ENCODE assay signal across 18 cellular contexts in genomic region chr18:2237706-2238105, GRCh38.
"Had no signal": no experiment of that assay in that cellular context is flagged by ENCODE, and none has a peak within 500 bp of the region (broad histone marks: within the 10 kb centered on the region; RNA-seq: fewer than 3 reads in every experiment).

No MANE protein-coding gene starts in this region.

- H3K4me3 ChIP-seq: dorsolateral prefrontal cortex, gastrocnemius medialis, heart right ventricle, prostate gland, right lobe of liver, spleen, stomach, thoracic aorta, upper lobe of right lung had no signal

- H3K36me3 Mint-ChIP-seq: activated naive CD4-positive, alpha-beta T cell treated with anti-CD3 and anti-CD28 coated beads, Interleukin-2, amount 10 ng/mL, durations not matched to agents 7 days and 5 days; natural killer cell treated with Interleukin-12 subunit alpha and Interleukin-12 subunit beta and Interleukin-15 and Interleukin-18, amount 100 ng/mL, for 72 hours; T-cell had no signal

- DNase-seq: activated CD4-positive, alpha-beta T cell treated with anti-CD3 and anti-CD28 coated beads, Interleukin-2, amount 50 U/mL, for 48 hours; activated CD4-positive, CD25-positive, alpha-beta regulatory T cell treated with anti-CD3 and anti-CD28 coated beads, Interleukin-2, amount 50 U/mL, for 72 hours; activated naive CD4-positive, alpha-beta T cell treated with anti-CD3 and anti-CD28 coated beads, Interleukin-2, amount 10 ng/mL, durations not matched to agents 7 days and 5 days; dorsolateral prefrontal cortex; endodermal cell; gastrocnemius medialis; heart right ventricle; right lobe of liver; spleen; stomach; T-cell; T-helper 9 cell; upper lobe of right lung had no signal

- ATAC-seq: gastrocnemius medialis; heart right ventricle; left lobe of liver; natural killer cell treated with Interleukin-12 subunit alpha and Interleukin-12 subunit beta and Interleukin-15 and Interleukin-18, amount 100 ng/mL, for 72 hours; right lobe of liver; T-cell; upper lobe of right lung had no signal

- H3K27ac ChIP-seq: dorsolateral prefrontal cortex, gastrocnemius medialis, heart right ventricle, prostate gland, right lobe of liver, spleen, stomach, thoracic aorta, upper lobe of right lung had no signal

- H3K9me3 Mint-ChIP-seq: activated naive CD4-positive, alpha-beta T cell treated with anti-CD3 and anti-CD28 coated beads, Interleukin-2, amount 10 ng/mL, durations not matched to agents 7 days and 5 days; activated T-helper 2 cell treated with anti-CD3 and anti-CD28 coated beads, Interferon-gamma antibody, Interleukin-2, Interleukin-4, amounts not matched to agents 10 μg/mL and 5 μg/mL and 100 μg/mL, durations not matched to agents 14 hours and 24 hours and 36 hours; endodermal cell; natural killer cell treated with Interleukin-12 subunit alpha and Interleukin-12 subunit beta and Interleukin-15 and Interleukin-18, amount 100 ng/mL, for 72 hours; T-cell had no signal

- H3K27ac Mint-ChIP-seq: activated naive CD4-positive, alpha-beta T cell treated with anti-CD3 and anti-CD28 coated beads, Interleukin-2, amount 10 ng/mL, durations not matched to agents 7 days and 5 days; activated T-helper 2 cell treated with anti-CD3 and anti-CD28 coated beads, Interferon-gamma antibody, Interleukin-2, Interleukin-4, amounts not matched to agents 10 μg/mL and 5 μg/mL and 100 μg/mL, durations not matched to agents 14 hours and 24 hours and 36 hours; endodermal cell; natural killer cell treated with Interleukin-12 subunit alpha and Interleukin-12 subunit beta and Interleukin-15 and Interleukin-18, amount 100 ng/mL, for 72 hours; T-cell had no signal

- H3K4me1 Mint-ChIP-seq: activated naive CD4-positive, alpha-beta T cell treated with anti-CD3 and anti-CD28 coated beads, Interleukin-2, amount 10 ng/mL, durations not matched to agents 7 days and 5 days; endodermal cell; T-cell had no signal

- H3K9me3 ChIP-seq: gastrocnemius medialis, heart right ventricle, prostate gland, right lobe of liver, spleen, stomach, thoracic aorta, upper lobe of right lung had no signal

- H3K4me1 ChIP-seq: gastrocnemius medialis, heart right ventricle, prostate gland, right lobe of liver, spleen, stomach, upper lobe of right lung had no signal

- H3K27me3 ChIP-seq: gastrocnemius medialis, right lobe of liver, upper lobe of right lung had no signal

- H3K36me3 ChIP-seq: gastrocnemius medialis, heart right ventricle, prostate gland, right lobe of liver, spleen, stomach, thoracic aorta, upper lobe of right lung had no signal

- H3K4me3 Mint-ChIP-seq: activated naive CD4-positive, alpha-beta T cell treated with anti-CD3 and anti-CD28 coated beads, Interleukin-2, amount 10 ng/mL, durations not matched to agents 7 days and 5 days; endodermal cell; natural killer cell treated with Interleukin-12 subunit alpha and Interleukin-12 subunit beta and Interleukin-15 and Interleukin-18, amount 100 ng/mL, for 72 hours; T-cell had no signal
